Comparison of ENCODE assay signal across 14 cellular contexts in genomic region chr3:113167929-113168771, GRCh38. TPM values are rescaled to one million over a fixed set of nuclear protein-coding genes. Genes with fewer than 3 reads are reported as not detected.
DNase-seq lines count a peak whose midpoint lies in the region; ATAC-seq and TF ChIP-seq lines count a peak whose summit lies in the region.
"Had no signal": no experiment of that assay in that cellular context is flagged by ENCODE, and none has a peak within 500 bp of the region (broad histone marks: within the 10 kb centered on the region; RNA-seq: fewer than 3 reads in every experiment).

No MANE protein-coding gene starts in this region.

- H3K4me3 ChIP-seq in GM23338 (no peak overlapping the region), sigmoid colon (no peak overlapping the region), right lobe of liver (no peak overlapping the region)
- H3K4me3 ChIP-seq: PC-9 had no signal

- peaks cover 20% of the 10 kb centered on the region for H3K4me1 Mint-ChIP-seq in GM23338
- H3K4me1 Mint-ChIP-seq in CD14-positive monocyte: peaks cover 6% of the 10 kb centered on the region
- H3K4me1 Mint-ChIP-seq: B cell had no signal

- H3K4me3 Mint-ChIP-seq in GM23338: no peak overlapping the region
- H3K4me3 Mint-ChIP-seq in CD14-positive monocyte: no peak overlapping the region
- H3K4me3 Mint-ChIP-seq: B cell, mesothelial cell of epicardium had no signal

- ATAC-seq in GM23338: no peak
- no peak for ATAC-seq in GM18520 (IDR thresholded peaks at IDR 0.05; ENCODE audit: unreplicated experiment)
- no peak for ATAC-seq in right lobe of liver

- no peaks in the 10 kb centered on the region for H3F3A ChIP-seq in GM23338 (replicated peaks; ENCODE audit: low read depth)

- H3K4me1 ChIP-seq in GM23338 (ENCODE audit: insufficient read depth) (peaks cover 23% of the 10 kb centered on the region), sigmoid colon (peaks cover 0 to 45% (median 43%) of the 10 kb centered on the region in 4 donors), right lobe of liver (no peaks in the 10 kb centered on the region)

- peak overlapping the region; percentile 92 for H2AFZ ChIP-seq in GM23338
- H2AFZ ChIP-seq: PC-9 had no signal

- intact Hi-C loops in sigmoid colon (cut with DNase I) (no loop called here), right lobe of liver (cut with DNase I) (no loop called here), CD14-positive monocyte (cut with micrococcal nuclease) (no loop called here)

- H3K9me3 ChIP-seq in sigmoid colon: no peaks in the 10 kb centered on the region
- H3K9me3 ChIP-seq in right lobe of liver: no peaks in the 10 kb centered on the region

- TF ChIP-seq CTCF in GM23338 (conservative IDR thresholded peaks at IDR 0.05; ENCODE audit: low read depth in 2 of 2): no peak
- TF ChIP-seq CTCF in sigmoid colon (IDR thresholded peaks at IDR 0.05): no peak
- no peak for TF ChIP-seq CTCF in right lobe of liver (IDR thresholded peaks at IDR 0.05)
- no peak for TF ChIP-seq CTCF in CD14-positive monocyte (IDR thresholded peaks at IDR 0.05)

- no peak for TF ChIP-seq POLR2A in sigmoid colon (IDR thresholded peaks at IDR 0.05)
- TF ChIP-seq POLR2A in right lobe of liver (IDR thresholded peaks at IDR 0.05): no peak

- DNase-seq in GM23338 (ENCODE audit: low spot score): no peak
- DNase-seq in NCI-H2107 treated with DMSO at 0.1 percent for 48 hours (lab: John Stamatoyannopoulos, UW; ENCODE audit: unreplicated experiment): peak; percentile 85
- peak; percentile 49 for DNase-seq in astrocyte of the hippocampus (ENCODE audit: low read depth, low spot score)
- DNase-seq in sigmoid colon: peak; percentile 77
- DNase-seq in right lobe of liver: no peak
- DNase-seq in CD14-positive monocyte (ENCODE audit: low spot score): no peak
- no peak for DNase-seq in glomerular visceral epithelial cell (ENCODE audit: extremely low spot score)
- DNase-seq: activated T-cell treated with anti-CD3 and anti-CD28 coated beads, Interleukin-2, amount 50 U/mL, for 48 hours; PC-9 had no signal

- TF ChIP-seq EP300 in sigmoid colon (IDR thresholded peaks at IDR 0.05): no peak

- H3K27me3 Mint-ChIP-seq in GM23338 (ENCODE audit: insufficient read depth, low read depth, poor library complexity): no peaks in the 10 kb centered on the region
- peaks cover 0 to 5% (median 0%) of the 10 kb centered on the region in 3 donors for H3K27me3 Mint-ChIP-seq in CD14-positive monocyte (ENCODE audit: low read depth in 3 of 3)

- H3K9me3 Mint-ChIP-seq in GM23338 (no peaks in the 10 kb centered on the region), CD14-positive monocyte (peaks cover 0 to 4% (median 0%) of the 10 kb centered on the region in 7 donors)

- H3K27ac ChIP-seq in GM23338 (ENCODE audit: low read depth) (no peak overlapping the region), sigmoid colon (peak overlapping the region; percentile 81 to 85 (median 82)), right lobe of liver (no peak overlapping the region)
- H3K27ac ChIP-seq: PC-9 had no signal

- WGBS in sigmoid colon, 2 donors: 80 to 86% methylated on average over 6 of the region's 6 CpGs
- WGBS in right lobe of liver (ENCODE audit: insufficient coverage, low coverage, low lambda C conversion rate, missing lambda C conversion rate): 47% methylated on average over 3 of the region's 6 CpGs

- no peaks in the 10 kb centered on the region for H3K9me2 ChIP-seq in GM23338 (ENCODE audit: insufficient read depth)

- no peaks in the 10 kb centered on the region for H3K36me3 Mint-ChIP-seq in GM23338 (ENCODE audit: low read depth)
- H3K36me3 Mint-ChIP-seq in CD14-positive monocyte: no peaks in the 10 kb centered on the region

- H3K36me3 ChIP-seq in GM23338 (ENCODE audit: insufficient read depth) (no peaks in the 10 kb centered on the region), sigmoid colon (no peaks in the 10 kb centered on the region), right lobe of liver (no peaks in the 10 kb centered on the region)

- no peaks in the 10 kb centered on the region for H4K20me1 ChIP-seq in GM23338 (replicated peaks; ENCODE audit: insufficient read depth)

- H3K79me2 ChIP-seq in GM23338 (replicated peaks; ENCODE audit: insufficient read depth): no peaks in the 10 kb centered on the region

- no peaks in the 10 kb centered on the region for H3K27me3 ChIP-seq in GM23338 (ENCODE audit: insufficient read depth)
- no peaks in the 10 kb centered on the region for H3K27me3 ChIP-seq in sigmoid colon
- no peaks in the 10 kb centered on the region for H3K27me3 ChIP-seq in right lobe of liver

- H3K4me2 ChIP-seq in GM23338: no peak overlapping the region
- H3K4me2 ChIP-seq: PC-9 had no signal

- H3K27ac Mint-ChIP-seq in GM23338 (no peak overlapping the region), CD14-positive monocyte (no peak overlapping the region)
- H3K27ac Mint-ChIP-seq: B cell, mesothelial cell of epicardium, progenitor cell of endocrine pancreas had no signal

TF ChIP-seq in GM23338, 12 proteins besides CTCF, POLR2A, EP300 and RAD21 (continues in another document):
- no peak for TF ChIP-seq EZH2 (IDR thresholded peaks at IDR 0.05; ENCODE audit: low read depth, unreplicated experiment)
- TF ChIP-seq ZNF331 (CRISPR knock-in tag; IDR thresholded peaks at IDR 0.05; ENCODE audit: low read depth): no peak
- no peak for TF ChIP-seq NANOG (IDR thresholded peaks at IDR 0.05; ENCODE audit: borderline replicate concordance)
- no peak for TF ChIP-seq ZNF114 (CRISPR knock-in tag; IDR thresholded peaks at IDR 0.05)
- TF ChIP-seq, protein P1, sequence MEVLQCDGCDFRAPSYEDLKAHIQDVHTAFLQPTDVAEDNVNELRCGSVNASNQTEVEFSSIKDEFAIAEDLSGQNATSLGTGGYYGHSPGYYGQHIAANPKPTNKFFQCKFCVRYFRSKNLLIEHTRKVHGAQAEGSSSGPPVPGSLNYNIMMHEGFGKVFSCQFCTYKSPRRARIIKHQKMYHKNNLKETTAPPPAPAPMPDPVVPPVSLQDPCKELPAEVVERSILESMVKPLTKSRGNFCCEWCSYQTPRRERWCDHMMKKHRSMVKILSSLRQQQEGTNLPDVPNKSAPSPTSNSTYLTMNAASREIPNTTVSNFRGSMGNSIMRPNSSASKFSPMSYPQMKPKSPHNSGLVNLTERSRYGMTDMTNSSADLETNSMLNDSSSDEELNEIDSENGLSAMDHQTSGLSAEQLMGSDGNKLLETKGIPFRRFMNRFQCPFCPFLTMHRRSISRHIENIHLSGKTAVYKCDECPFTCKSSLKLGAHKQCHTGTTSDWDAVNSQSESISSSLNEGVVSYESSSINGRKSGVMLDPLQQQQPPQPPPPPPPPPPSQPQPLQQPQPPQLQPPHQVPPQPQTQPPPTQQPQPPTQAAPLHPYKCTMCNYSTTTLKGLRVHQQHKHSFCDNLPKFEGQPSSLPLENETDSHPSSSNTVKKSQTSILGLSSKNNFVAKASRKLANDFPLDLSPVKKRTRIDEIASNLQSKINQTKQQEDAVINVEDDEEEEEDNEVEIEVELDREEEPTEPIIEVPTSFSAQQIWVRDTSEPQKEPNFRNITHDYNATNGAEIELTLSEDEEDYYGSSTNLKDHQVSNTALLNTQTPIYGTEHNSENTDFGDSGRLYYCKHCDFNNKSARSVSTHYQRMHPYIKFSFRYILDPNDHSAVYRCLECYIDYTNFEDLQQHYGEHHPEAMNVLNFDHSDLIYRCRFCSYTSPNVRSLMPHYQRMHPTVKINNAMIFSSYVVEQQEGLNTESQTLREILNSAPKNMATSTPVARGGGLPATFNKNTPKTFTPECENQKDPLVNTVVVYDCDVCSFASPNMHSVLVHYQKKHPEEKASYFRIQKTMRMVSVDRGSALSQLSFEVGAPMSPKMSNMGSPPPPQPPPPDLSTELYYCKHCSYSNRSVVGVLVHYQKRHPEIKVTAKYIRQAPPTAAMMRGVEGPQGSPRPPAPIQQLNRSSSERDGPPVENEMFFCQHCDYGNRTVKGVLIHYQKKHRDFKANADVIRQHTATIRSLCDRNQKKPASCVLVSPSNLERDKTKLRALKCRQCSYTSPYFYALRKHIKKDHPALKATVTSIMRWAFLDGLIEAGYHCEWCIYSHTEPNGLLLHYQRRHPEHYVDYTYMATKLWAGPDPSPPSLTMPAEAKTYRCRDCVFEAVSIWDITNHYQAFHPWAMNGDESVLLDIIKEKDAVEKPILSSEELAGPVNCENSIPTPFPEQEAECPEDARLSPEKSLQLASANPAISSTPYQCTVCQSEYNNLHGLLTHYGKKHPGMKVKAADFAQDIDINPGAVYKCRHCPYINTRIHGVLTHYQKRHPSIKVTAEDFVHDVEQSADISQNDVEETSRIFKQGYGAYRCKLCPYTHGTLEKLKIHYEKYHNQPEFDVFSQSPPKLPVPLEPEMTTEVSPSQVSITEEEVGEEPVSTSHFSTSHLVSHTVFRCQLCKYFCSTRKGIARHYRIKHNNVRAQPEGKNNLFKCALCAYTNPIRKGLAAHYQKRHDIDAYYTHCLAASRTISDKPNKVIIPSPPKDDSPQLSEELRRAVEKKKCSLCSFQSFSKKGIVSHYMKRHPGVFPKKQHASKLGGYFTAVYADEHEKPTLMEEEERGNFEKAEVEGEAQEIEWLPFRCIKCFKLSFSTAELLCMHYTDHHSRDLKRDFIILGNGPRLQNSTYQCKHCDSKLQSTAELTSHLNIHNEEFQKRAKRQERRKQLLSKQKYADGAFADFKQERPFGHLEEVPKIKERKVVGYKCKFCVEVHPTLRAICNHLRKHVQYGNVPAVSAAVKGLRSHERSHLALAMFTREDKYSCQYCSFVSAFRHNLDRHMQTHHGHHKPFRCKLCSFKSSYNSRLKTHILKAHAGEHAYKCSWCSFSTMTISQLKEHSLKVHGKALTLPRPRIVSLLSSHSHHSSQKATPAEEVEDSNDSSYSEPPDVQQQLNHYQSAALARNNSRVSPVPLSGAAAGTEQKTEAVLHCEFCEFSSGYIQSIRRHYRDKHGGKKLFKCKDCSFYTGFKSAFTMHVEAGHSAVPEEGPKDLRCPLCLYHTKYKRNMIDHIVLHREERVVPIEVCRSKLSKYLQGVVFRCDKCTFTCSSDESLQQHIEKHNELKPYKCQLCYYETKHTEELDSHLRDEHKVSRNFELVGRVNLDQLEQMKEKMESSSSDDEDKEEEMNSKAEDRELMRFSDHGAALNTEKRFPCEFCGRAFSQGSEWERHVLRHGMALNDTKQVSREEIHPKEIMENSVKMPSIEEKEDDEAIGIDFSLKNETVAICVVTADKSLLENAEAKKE (CRISPR knock-in tag; IDR thresholded peaks at IDR 0.05): no peak

RNA-seq across cellular contexts. Expression of gene BOC, which starts 43.2 kb away (rescaled TPM):
- total RNA-seq in GM23338 (2014; rRNA removed; shearing (Covaris generic)): 3.0 and 4.1 TPM in 2 replicates
- 2.1 and 3.2 TPM in 2 replicates for polyA plus RNA-seq in GM23338 (2016; fragmentation: Nextera tagmentation; extraction: Ambion mirVana)
- 100 to 1,000 TPM in 2 of 4 donors, 10 to 100 TPM in 2; 80.3 to 122 (median 103) TPM for total RNA-seq in sigmoid colon
- polyA plus RNA-seq in sigmoid colon: 10 to 100 TPM in 1 of 3 donors, 1 to 10 TPM in 2; 1.6 to 10.6 (median 4.2) TPM
- under 1 TPM; 0.22 to 0.86 (median 0.49) TPM for total RNA-seq in right lobe of liver
- polyA plus RNA-seq in CD14-positive monocyte: not detected
- total RNA-seq: HT-29 had no signal

Comparison
In these comparisons a context has a peak if more than half of its experiments do, and no peak if none do; other contexts are left out.
1. DNase-seq: peak in NCI-H2107 treated with DMSO at 0.1 percent for 48 hours (single experiment), astrocyte of the hippocampus (single experiment) and sigmoid colon (single experiment); none in GM23338 (single experiment), right lobe of liver (0 of 3), CD14-positive monocyte (single experiment) and glomerular visceral epithelial cell (single experiment).
2. H3K27ac ChIP-seq: peak in sigmoid colon (4 of 4); none in GM23338 (single experiment) and right lobe of liver (0 of 3).
3. RNA of gene BOC, which starts 43.2 kb away (total RNA-seq): 80.3 to 122 TPM in sigmoid colon; 3.0 to 4.1 TPM in GM23338 and 0.22 to 0.86 TPM in right lobe of liver; every median in the first group is over 10 times any median in the second.